Comparison of ENCODE assay signal across 1 cellular context in genomic region chr1:189158155-189158554, GRCh38.
TF ChIP-seq lines count a peak whose summit lies in the region.

No MANE protein-coding gene starts in this region.

TF ChIP-seq in K562, 482 proteins besides CTCF, POLR2A, EP300 and RAD21 (continued from another document):
- TF ChIP-seq THRB (CRISPR knock-in tag; conservative IDR thresholded peaks at IDR 0.05) (no peak), ZC3H11A (IDR thresholded peaks at IDR 0.05; ENCODE audit: low read depth, low read length) (no peak), ZNF41 (CRISPR knock-in tag; conservative IDR thresholded peaks at IDR 0.05) (no peak)
- TF ChIP-seq, protein P1, sequence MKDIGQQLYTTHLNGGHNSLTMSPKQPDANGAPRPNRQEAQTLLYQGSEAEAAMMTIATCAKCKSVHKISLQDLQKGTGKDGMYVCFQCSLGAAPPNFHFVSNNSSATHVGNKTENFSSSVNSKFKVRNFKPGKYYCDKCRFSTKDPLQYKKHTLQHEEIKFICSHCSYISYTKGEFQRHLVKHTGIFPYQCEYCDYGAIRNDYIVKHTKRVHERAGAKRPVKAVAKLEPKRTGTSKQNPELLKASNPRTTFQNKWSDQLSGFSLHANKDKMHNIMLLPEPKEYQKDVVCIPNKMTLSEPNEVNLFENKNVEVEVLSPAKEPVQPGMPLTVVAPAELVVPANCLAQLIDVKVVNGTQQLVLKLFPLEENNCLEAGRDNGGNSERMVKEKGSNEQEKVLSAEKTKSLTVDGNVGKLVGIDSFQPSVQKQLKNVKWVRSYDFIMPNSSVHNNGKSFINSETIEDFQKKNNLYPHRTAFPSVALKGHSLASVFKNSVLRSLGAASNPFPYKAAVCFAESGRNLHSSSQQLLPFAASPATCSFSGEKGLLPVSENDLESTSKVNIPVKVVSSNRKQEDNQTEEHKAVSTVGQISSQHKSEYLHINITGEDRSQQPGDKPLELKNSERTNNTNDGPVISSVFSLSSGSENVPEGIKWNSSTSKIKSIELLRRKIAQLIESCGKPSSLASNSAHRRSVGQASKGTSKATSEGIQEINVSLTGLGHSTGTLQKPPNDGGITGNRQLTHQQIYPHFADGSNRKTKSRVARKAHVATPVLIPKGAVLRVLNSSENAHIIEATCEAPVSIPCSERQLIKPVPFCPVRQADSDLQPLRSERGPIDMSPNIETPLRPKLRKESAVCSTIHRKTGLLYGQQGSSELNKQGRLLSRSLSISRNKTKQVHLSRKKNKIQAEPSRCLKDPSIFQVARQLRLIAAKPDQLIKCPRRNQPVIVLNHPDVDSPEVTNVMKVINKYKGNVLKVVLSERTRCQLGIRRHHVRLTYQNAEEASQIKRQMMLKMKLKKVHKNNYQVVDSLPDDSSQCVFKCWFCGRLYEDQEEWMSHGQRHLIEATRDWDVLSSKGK (CRISPR knock-in tag; IDR thresholded peaks at IDR 0.05) = no peak
